In the genomic region with DNA sequence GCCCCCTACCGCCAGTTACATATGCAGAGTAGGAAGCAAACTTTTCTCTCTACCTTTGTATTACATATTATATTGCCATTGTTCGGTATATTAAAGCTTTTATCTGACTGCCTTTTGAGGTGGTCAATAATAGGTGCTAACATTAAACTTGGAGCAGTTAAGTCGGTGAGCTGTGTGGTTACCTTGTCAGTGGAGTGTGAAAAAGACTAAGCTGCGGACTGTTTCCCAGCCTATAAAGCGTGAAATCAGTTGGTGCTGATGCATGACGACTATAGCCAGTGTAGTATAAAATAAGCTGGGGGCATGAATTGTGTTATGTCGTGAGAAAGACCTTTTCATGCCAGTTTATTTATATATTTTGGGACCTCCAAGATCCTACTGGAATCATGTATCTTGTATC, we compare ENCODE assay signal across 1 cellular context.
TF ChIP-seq lines count a peak whose summit lies in the region.

No MANE protein-coding gene starts in this region.

TF ChIP-seq in GM12878, 131 proteins besides CTCF, POLR2A, EP300 and RAD21 (continued from another document):
- TF ChIP-seq, protein P1, sequence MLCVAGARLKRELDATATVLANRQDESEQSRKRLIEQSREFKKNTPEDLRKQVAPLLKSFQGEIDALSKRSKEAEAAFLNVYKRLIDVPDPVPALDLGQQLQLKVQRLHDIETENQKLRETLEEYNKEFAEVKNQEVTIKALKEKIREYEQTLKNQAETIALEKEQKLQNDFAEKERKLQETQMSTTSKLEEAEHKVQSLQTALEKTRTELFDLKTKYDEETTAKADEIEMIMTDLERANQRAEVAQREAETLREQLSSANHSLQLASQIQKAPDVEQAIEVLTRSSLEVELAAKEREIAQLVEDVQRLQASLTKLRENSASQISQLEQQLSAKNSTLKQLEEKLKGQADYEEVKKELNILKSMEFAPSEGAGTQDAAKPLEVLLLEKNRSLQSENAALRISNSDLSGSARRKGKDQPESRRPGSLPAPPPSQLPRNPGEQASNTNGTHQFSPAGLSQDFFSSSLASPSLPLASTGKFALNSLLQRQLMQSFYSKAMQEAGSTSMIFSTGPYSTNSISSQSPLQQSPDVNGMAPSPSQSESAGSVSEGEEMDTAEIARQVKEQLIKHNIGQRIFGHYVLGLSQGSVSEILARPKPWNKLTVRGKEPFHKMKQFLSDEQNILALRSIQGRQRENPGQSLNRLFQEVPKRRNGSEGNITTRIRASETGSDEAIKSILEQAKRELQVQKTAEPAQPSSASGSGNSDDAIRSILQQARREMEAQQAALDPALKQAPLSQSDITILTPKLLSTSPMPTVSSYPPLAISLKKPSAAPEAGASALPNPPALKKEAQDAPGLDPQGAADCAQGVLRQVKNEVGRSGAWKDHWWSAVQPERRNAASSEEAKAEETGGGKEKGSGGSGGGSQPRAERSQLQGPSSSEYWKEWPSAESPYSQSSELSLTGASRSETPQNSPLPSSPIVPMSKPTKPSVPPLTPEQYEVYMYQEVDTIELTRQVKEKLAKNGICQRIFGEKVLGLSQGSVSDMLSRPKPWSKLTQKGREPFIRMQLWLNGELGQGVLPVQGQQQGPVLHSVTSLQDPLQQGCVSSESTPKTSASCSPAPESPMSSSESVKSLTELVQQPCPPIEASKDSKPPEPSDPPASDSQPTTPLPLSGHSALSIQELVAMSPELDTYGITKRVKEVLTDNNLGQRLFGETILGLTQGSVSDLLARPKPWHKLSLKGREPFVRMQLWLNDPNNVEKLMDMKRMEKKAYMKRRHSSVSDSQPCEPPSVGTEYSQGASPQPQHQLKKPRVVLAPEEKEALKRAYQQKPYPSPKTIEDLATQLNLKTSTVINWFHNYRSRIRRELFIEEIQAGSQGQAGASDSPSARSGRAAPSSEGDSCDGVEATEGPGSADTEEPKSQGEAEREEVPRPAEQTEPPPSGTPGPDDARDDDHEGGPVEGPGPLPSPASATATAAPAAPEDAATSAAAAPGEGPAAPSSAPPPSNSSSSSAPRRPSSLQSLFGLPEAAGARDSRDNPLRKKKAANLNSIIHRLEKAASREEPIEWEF (IDR thresholded peaks at IDR 0.05; ENCODE audit: insufficient replicate concordance, low read depth, low read length) = no peak
- no peak for TF ChIP-seq SIX5 (IDR thresholded peaks at IDR 0.05; ENCODE audit: low read depth, low read length, severe bottlenecking)
- TF ChIP-seq YBX1 (IDR thresholded peaks at IDR 0.05) = no peak
- TF ChIP-seq, protein P2, sequence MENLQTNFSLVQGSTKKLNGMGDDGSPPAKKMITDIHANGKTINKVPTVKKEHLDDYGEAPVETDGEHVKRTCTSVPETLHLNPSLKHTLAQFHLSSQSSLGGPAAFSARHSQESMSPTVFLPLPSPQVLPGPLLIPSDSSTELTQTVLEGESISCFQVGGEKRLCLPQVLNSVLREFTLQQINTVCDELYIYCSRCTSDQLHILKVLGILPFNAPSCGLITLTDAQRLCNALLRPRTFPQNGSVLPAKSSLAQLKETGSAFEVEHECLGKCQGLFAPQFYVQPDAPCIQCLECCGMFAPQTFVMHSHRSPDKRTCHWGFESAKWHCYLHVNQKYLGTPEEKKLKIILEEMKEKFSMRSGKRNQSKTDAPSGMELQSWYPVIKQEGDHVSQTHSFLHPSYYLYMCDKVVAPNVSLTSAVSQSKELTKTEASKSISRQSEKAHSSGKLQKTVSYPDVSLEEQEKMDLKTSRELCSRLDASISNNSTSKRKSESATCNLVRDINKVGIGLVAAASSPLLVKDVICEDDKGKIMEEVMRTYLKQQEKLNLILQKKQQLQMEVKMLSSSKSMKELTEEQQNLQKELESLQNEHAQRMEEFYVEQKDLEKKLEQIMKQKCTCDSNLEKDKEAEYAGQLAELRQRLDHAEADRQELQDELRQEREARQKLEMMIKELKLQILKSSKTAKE (IDR thresholded peaks at IDR 0.05; ENCODE audit: low read depth, poor library complexity, severe bottlenecking) = no peak
- TF ChIP-seq, protein P3, sequence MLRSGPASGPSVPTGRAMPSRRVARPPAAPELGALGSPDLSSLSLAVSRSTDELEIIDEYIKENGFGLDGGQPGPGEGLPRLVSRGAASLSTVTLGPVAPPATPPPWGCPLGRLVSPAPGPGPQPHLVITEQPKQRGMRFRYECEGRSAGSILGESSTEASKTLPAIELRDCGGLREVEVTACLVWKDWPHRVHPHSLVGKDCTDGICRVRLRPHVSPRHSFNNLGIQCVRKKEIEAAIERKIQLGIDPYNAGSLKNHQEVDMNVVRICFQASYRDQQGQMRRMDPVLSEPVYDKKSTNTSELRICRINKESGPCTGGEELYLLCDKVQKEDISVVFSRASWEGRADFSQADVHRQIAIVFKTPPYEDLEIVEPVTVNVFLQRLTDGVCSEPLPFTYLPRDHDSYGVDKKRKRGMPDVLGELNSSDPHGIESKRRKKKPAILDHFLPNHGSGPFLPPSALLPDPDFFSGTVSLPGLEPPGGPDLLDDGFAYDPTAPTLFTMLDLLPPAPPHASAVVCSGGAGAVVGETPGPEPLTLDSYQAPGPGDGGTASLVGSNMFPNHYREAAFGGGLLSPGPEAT (IDR thresholded peaks at IDR 0.05; ENCODE audit: low read depth) = no peak
